11 cellular contexts compared by ENCODE assay signal in genomic region chr17:76650505-76650904, GRCh38. TPM values are rescaled to one million over a fixed set of nuclear protein-coding genes. Genes with fewer than 3 reads are reported as not detected.
"Had no signal": no experiment of that assay in that cellular context is flagged by ENCODE, and none has a peak within 500 bp of the region (broad histone marks: within the 10 kb centered on the region; RNA-seq: fewer than 3 reads in every experiment).

No MANE protein-coding gene starts in this region.

- DNase-seq: GM23248, GOT3, H7, HFFc6 had no signal

- H3K4me3 ChIP-seq: GM23248, HAP-1 had no signal

- H3K27ac Mint-ChIP-seq: HFFc6, IgD-negative memory B cell had no signal

- H3K36me3 Mint-ChIP-seq: IgD-negative memory B cell had no signal

- H3K4me1 ChIP-seq: HAP-1 had no signal

- H3K4me3 Mint-ChIP-seq: HFFc6, IgD-negative memory B cell had no signal

- H3K36me3 ChIP-seq: HAP-1 had no signal

- H3K27ac ChIP-seq: GM23248, HL-60 had no signal

- ATAC-seq: HCT116, HepG2 had no signal

- H3K4me1 Mint-ChIP-seq: IgD-negative memory B cell had no signal

RNA-seq across cellular contexts. Expression of gene ST6GALNAC1, which starts 6.9 kb away (rescaled TPM):
- total RNA-seq: GM23248, H4, H7, HepG2, HFFc6, HT1080 had no signal
- polyA plus RNA-seq: GM23248, HepG2 had no signal
